ENCODE assay signal across 8 cellular contexts in the genomic region with DNA sequence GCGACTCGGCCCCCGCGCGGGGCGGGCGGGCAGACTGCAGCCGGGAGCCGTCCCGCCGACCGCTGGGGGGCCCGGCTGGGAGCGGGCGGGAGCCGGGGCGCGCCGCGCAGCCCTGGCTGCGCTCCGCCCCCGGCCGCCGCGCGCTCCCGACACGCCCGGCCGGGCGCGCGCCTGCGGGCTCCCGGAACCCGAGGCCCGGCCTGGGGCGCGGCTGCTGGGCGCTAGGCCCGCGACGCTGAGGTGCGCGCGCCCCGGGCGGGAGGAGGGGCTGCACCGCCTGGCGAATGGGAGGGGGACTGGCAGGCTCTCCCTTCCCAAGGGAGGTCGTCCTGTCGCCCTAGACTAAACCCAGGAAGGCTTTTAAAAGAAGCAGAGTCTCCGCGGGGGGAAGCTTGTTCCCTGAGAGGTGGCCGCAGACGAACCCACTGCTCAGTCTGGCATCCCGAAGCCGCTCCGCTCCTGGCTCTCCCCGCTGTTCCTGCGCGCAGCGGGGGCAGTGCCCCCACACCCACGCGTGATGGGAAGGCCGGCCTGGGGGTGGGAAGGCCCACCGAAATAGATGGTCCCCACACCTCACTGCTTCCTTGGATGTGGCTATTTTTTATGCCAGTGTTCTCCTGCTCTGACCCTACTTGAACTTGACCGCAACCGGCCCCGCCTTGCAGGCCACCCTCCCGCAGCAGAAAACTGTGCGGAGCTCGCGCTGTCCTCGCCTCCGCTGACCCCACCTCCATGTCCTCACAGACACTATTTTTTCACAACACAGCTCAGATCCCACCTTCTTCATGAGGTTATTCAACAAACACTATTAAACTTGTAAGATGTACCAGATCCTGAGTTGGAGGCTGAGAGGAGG. TPM values are rescaled to one million over a fixed set of nuclear protein-coding genes. Genes with fewer than 3 reads are reported as not detected.
DNase-seq lines count a peak whose midpoint lies in the region; ATAC-seq and TF ChIP-seq lines count a peak whose summit lies in the region.

A gene with protein sequence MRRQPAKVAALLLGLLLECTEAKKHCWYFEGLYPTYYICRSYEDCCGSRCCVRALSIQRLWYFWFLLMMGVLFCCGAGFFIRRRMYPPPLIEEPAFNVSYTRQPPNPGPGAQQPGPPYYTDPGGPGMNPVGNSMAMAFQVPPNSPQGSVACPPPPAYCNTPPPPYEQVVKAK (minus strand): TSS at position 125 of the 856 bp plus-strand sequence. CDS start 178 bp downstream, outside the sequence.

- H3K4me3 ChIP-seq in fibroblast of villous mesenchyme (ENCODE audit: low read depth, low read length) = peak within 1 kb of the TSS; percentile 86

- H3K27ac ChIP-seq in temporal lobe (ENCODE audit: low read depth, low read length) = peak within 1 kb of the TSS; percentile 73

- ATAC-seq in GM21515 (IDR thresholded peaks at IDR 0.05; ENCODE audit: unreplicated experiment) = peak; percentile 47
- ATAC-seq in natural killer cell treated with Interleukin-12 subunit alpha and Interleukin-12 subunit beta and Interleukin-15 and Interleukin-18, amount 100 ng/mL, for 72 hours = peak; percentile 78 to 85

- H3K4me1 Mint-ChIP-seq in natural killer cell treated with Interleukin-12 subunit alpha and Interleukin-12 subunit beta and Interleukin-15 and Interleukin-18, amount 100 ng/mL, for 72 hours (ENCODE audit: low read depth in 2 of 2) = peaks cover 61 to 64% of the 10 kb centered on the region in 2 donors

- H3K9me3 Mint-ChIP-seq in natural killer cell treated with Interleukin-12 subunit alpha and Interleukin-12 subunit beta and Interleukin-15 and Interleukin-18, amount 100 ng/mL, for 72 hours = no peaks in the 10 kb centered on the region

- H3K27ac Mint-ChIP-seq in natural killer cell treated with Interleukin-12 subunit alpha and Interleukin-12 subunit beta and Interleukin-15 and Interleukin-18, amount 100 ng/mL, for 72 hours = peak within 1 kb of the TSS; percentile 96 to 97

- peak within 1 kb of the TSS; percentile 92 for H3K4me3 Mint-ChIP-seq in natural killer cell treated with Interleukin-12 subunit alpha and Interleukin-12 subunit beta and Interleukin-15 and Interleukin-18, amount 100 ng/mL, for 72 hours

- H3K27me3 Mint-ChIP-seq in natural killer cell treated with Interleukin-12 subunit alpha and Interleukin-12 subunit beta and Interleukin-15 and Interleukin-18, amount 100 ng/mL, for 72 hours = no peaks in the 10 kb centered on the region

- H3K36me3 Mint-ChIP-seq in natural killer cell treated with Interleukin-12 subunit alpha and Interleukin-12 subunit beta and Interleukin-15 and Interleukin-18, amount 100 ng/mL, for 72 hours = peaks cover 13% of the 10 kb centered on the region

- peak; percentile 20 for DNase-seq in DMS153 treated with DMSO at 0.1 percent for 48 hours (lab: John Stamatoyannopoulos, UW; ENCODE audit: unreplicated experiment)
- peak; percentile 90 for DNase-seq in HuH-7 (ENCODE audit: low spot score)
- DNase-seq in RPMI8226 = peak; percentile 91
- DNase-seq in activated gamma-delta T cell treated with anti-CD3 and anti-CD28 coated beads, Interleukin-2, amount 50 U/mL, for 16 hours (ENCODE audit: low read depth) = peak; percentile 24
- DNase-seq in fibroblast of villous mesenchyme (ENCODE audit: low read depth) = peak; percentile 60
- peak; percentile 80 for DNase-seq in natural killer cell treated with Interleukin-12 subunit alpha and Interleukin-12 subunit beta and Interleukin-15 and Interleukin-18, amount 100 ng/mL, for 72 hours (ENCODE audit: low spot score)

- no peak for TF ChIP-seq CTCF in fibroblast of villous mesenchyme (IDR thresholded peaks at IDR 0.05; ENCODE audit: insufficient read depth, low read depth, low read length)

RNA-seq across cellular contexts. Expression of the gene that starts here (rescaled TPM):
- total RNA-seq in fibroblast of villous mesenchyme (73.8 and 81.2 TPM in 2 replicates), temporal lobe (78.9 TPM)
- 100 to 1,000 TPM; 204 to 244 TPM for total RNA-seq in natural killer cell treated with Interleukin-12 subunit alpha and Interleukin-12 subunit beta and Interleukin-15 and Interleukin-18, amount 100 ng/mL, for 72 hours

Comparison
In these comparisons a context has a peak if more than half of its experiments do, and no peak if none do; other contexts are left out.
1. Peak in every context shown above with its lines: DNase-seq, ATAC-seq, H3K4me3 ChIP-seq and H3K27ac ChIP-seq.
2. DNase-seq: peak in every context shown above with its lines; median percentile 91 in RPMI8226; 90 in HuH-7; 80 in natural killer cell treated with Interleukin-12 subunit alpha and Interleukin-12 subunit beta and Interleukin-15 and Interleukin-18, amount 100 ng/mL, for 72 hours; 60 in fibroblast of villous mesenchyme; 24 in activated gamma-delta T cell treated with anti-CD3 and anti-CD28 coated beads, Interleukin-2, amount 50 U/mL, for 16 hours; 20 in DMS153 treated with DMSO at 0.1 percent for 48 hours.